ENCODE assay signal across 8 cellular contexts in the genomic region with DNA sequence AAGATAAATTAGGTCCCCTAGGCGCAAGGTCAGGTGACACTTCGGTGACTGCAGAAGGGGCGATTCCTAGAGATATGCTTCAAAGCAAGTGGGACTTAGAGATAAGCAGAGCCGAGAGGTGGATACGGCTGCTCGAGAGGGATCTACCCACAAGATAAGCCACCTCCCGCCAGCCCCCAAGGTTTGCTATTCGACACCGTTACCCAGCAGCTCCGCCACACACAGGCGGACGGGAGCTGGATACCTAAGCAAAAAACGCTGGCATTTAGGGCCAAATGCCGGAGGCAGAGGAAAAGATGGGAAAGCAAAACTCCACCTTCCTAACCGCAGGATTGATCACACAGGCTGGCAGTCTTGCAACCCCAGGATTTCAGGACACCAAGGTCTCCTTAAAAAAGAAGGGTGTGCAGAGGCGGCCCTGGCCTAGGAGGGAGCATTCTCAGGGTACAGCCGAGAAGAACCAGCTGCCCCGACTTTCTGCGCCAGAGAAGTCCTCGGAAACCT. TPM values are rescaled to one million over a fixed set of nuclear protein-coding genes. Genes with fewer than 3 reads are reported as not detected.
DNase-seq lines count a peak whose midpoint lies in the region; TF ChIP-seq lines count a peak whose summit lies in the region.

No MANE protein-coding gene starts in this region.

- no peaks in the 10 kb centered on the region for H3K9me3 ChIP-seq in PC-9 (ENCODE audit: insufficient read depth, low read depth)
- no peaks in the 10 kb centered on the region for H3K9me3 ChIP-seq in stomach smooth muscle (ENCODE audit: control insufficient read depth in 2 of 2, low read length in 2 of 2)

- intact Hi-C loops in PC-9 (cut with micrococcal nuclease; ENCODE audit: unreplicated experiment) (loop anchor here (1.0 to 5.0 kb wide), 5 partner anchors 59 to 891 kb away; no protein-coding TSS in a partner anchor), lower leg skin (cut with DNase I; ENCODE audit: low total_unique reads) (no loop called here)

- POLR2A ChIA-PET in PC-9 (lab: Charles Lee; ENCODE audit: unreplicated experiment), result interaction anchor here (0.7 to 1.8 kb wide), 2 partner anchors 79 to 142 kb away, joined by 3 to 5 read pairs; no protein-coding TSS in a partner anchor

- H3K36me3 ChIP-seq in PC-9 (ENCODE audit: low read depth), result peaks cover 31% of the 10 kb centered on the region
- peaks cover 26 to 27% of the 10 kb centered on the region in 2 donors for H3K36me3 ChIP-seq in stomach smooth muscle (ENCODE audit: control insufficient read depth in 2 of 2, insufficient read depth in 2 of 2, low read length in 2 of 2)

- H3K27ac ChIP-seq in PC-9, result peak overlapping the region; percentile 99
- H3K27ac ChIP-seq in stomach smooth muscle (ENCODE audit: low read length), result peak overlapping the region; percentile 93

- H3K9me3 Mint-ChIP-seq in brain, result peaks cover 0 to 8% (median 0%) of the 10 kb centered on the region in 5 experiments

- peaks cover 95% of the 10 kb centered on the region for H3F3A ChIP-seq in PC-9 (ENCODE audit: insufficient read depth, low read depth)

- H3K4me2 ChIP-seq in PC-9, result peak overlapping the region; percentile 99

- 0 to 1% methylated on average over 20 of the region's 20 CpGs for WGBS in lower leg skin, 2 donors

- peaks cover 79% of the 10 kb centered on the region for H3K4me1 Mint-ChIP-seq in brain

- BruUV-seq in PC-9 (replicated peaks; lab: Mats Ljungman, UMichigan), result TSS peak; percentile 48

- DNase-seq in DMS 273 (lab: John Stamatoyannopoulos, UW; ENCODE audit: unreplicated experiment) (peak; percentile 43), DMS 273 treated with DMSO at 0.1 percent for 48 hours (lab: John Stamatoyannopoulos, UW) (no peak), PC-9 (peak in 1 of 2 experiments; percentile 58), lower leg skin (ENCODE audit: low spot score in 2 of 2) (peak; percentile 36 to 86), Ammon's horn (ENCODE audit: low spot score) (no peak)
- DNase-seq in effector CD4-positive, alpha-beta T cell, result no peak

- H4K20me1 ChIP-seq in PC-9 (ENCODE audit: insufficient read depth), result peaks cover 34% of the 10 kb centered on the region

- H3K27me3 ChIP-seq in PC-9 (ENCODE audit: insufficient read depth, low read depth) (no peaks in the 10 kb centered on the region), stomach smooth muscle (ENCODE audit: control insufficient read depth in 1 of 2, insufficient read depth in 2 of 2, low read length in 2 of 2) (no peaks in the 10 kb centered on the region)

- H3K27me3 Mint-ChIP-seq in brain, result peaks cover 7% of the 10 kb centered on the region

- H3K9ac ChIP-seq in stomach smooth muscle (ENCODE audit: low read length in 2 of 2), result peak overlapping the region; percentile 74 to 95

- no peak for TF ChIP-seq POLR2A in lower leg skin (IDR thresholded peaks at IDR 0.05)

- TF ChIP-seq CTCF in PC-9 (conservative IDR thresholded peaks at IDR 0.05) (no peak), brain (conservative IDR thresholded peaks at IDR 0.05) (no peak), lower leg skin (IDR thresholded peaks at IDR 0.05) (no peak)

- H3K4me3 ChIP-seq in PC-9, result peak overlapping the region; percentile 97
- H3K4me3 ChIP-seq in lower leg skin (ENCODE audit: low read depth, poor library complexity, severe bottlenecking), result peak overlapping the region; percentile 89
- H3K4me3 ChIP-seq in stomach smooth muscle (ENCODE audit: low read length in 2 of 2), result peak overlapping the region; percentile 99

- peak overlapping the region; percentile 97 to 100 (median 97) for H3K27ac Mint-ChIP-seq in brain

- no peak overlapping the region for H2AFZ ChIP-seq in PC-9

- no peaks in the 10 kb centered on the region for H3K9me2 ChIP-seq in PC-9 (ENCODE audit: insufficient read depth)

- peaks cover 48% of the 10 kb centered on the region for H3K36me3 Mint-ChIP-seq in brain

- H3K79me2 ChIP-seq in PC-9 (ENCODE audit: low read depth), result peaks cover 73% of the 10 kb centered on the region

- CTCF ChIA-PET in PC-9 (lab: Charles Lee), result interaction anchor here (2.0 kb wide), 1 partner anchor 78 kb away, joined by 8 read pairs; no protein-coding TSS in a partner anchor

- H3K4me1 ChIP-seq in PC-9 (replicated peaks; ENCODE audit: insufficient read depth) (peaks cover 64% of the 10 kb centered on the region), stomach smooth muscle (ENCODE audit: control insufficient read depth, insufficient read depth, low read length) (peaks cover 54% of the 10 kb centered on the region)

- peak overlapping the region; percentile 96 to 100 (median 98) for H3K4me3 Mint-ChIP-seq in brain

RNA-seq across cellular contexts. Expression of gene FTH1, which starts 0.7 kb away (rescaled TPM):
- total RNA-seq in PC-9 (2021) (6,804 and 8,986 TPM in 2 replicates), lower leg skin (1,000 to 10,000 TPM in 1 of 4 donors, 100 to 1,000 TPM in 3; 583 to 1,081 (median 634) TPM)
- polyA plus RNA-seq in brain (ENCODE audit: insufficient read depth, low read depth, low replicate concordance), result 7,408 TPM

RNA-seq across cellular contexts. Expression of gene BEST1, which starts 16.6 kb away (rescaled TPM):
- total RNA-seq in PC-9 (2021) (0.81 and 1.2 TPM in 2 replicates), lower leg skin (1 to 10 TPM in 3 of 4 donors, under 1 TPM in 1; 0.89 to 2.8 (median 1.5) TPM)
- polyA plus RNA-seq in brain (ENCODE audit: insufficient read depth, low read depth, low replicate concordance), result 12.1 TPM

RNA-seq across cellular contexts. Expression of gene RAB3IL1, which starts 49.4 kb away (rescaled TPM):
- total RNA-seq in PC-9 (2021) (4.4 and 10.4 TPM in 2 replicates), lower leg skin (10 to 100 TPM in 1 of 4 donors, 1 to 10 TPM in 3; 6.1 to 10.9 (median 7.8) TPM)
- 5.9 TPM for polyA plus RNA-seq in brain (ENCODE audit: insufficient read depth, low read depth, low replicate concordance)

Comparison
In these comparisons a context has a peak if more than half of its experiments do, and no peak if none do; other contexts are left out.
1. DNase-seq: peak in DMS 273 (single experiment) and lower leg skin (2 of 2); none in DMS 273 treated with DMSO at 0.1 percent for 48 hours (single experiment), Ammon's horn (single experiment) and effector CD4-positive, alpha-beta T cell (single experiment).
2. Peak in every context shown above with its lines, with median percentiles within 50 percentile points of each other: H3K4me3 ChIP-seq.